In genomic region chr14:56759633-56760032, GRCh38 we compare ENCODE assay signal across 19 cellular contexts. TPM values are rescaled to one million over a fixed set of nuclear protein-coding genes. Genes with fewer than 3 reads are reported as not detected.
"Had no signal": no experiment of that assay in that cellular context is flagged by ENCODE, and none has a peak within 500 bp of the region (broad histone marks: within the 10 kb centered on the region; RNA-seq: fewer than 3 reads in every experiment).

No MANE protein-coding gene starts in this region.

- H3K36me3 ChIP-seq: gastrocnemius medialis, heart left ventricle, sigmoid colon, spleen, upper lobe of right lung had no signal

- H3K9me3 ChIP-seq: gastrocnemius medialis, heart left ventricle, sigmoid colon, spleen, testis, upper lobe of right lung had no signal

- H3K27me3 ChIP-seq: gastrocnemius medialis, sigmoid colon, testis, upper lobe of right lung had no signal

- ATAC-seq: gastrocnemius medialis; heart left ventricle; naive thymus-derived CD8-positive, alpha-beta T cell; upper lobe of right lung had no signal

- DNase-seq: activated CD4-positive, alpha-beta T cell treated with anti-CD3 and anti-CD28 coated beads for 1 hour; activated CD4-positive, alpha-beta T cell treated with anti-CD3 and anti-CD28 coated beads, Interleukin-2, amount 50 U/mL, for 4 hours; activated naive CD4-positive, alpha-beta T cell treated with anti-CD3 and anti-CD28 coated beads for 36 hours; activated naive CD8-positive, alpha-beta T cell treated with anti-CD3 and anti-CD28 coated beads, Interleukin-2, amount 50 U/mL, for 24 hours; activated T-cell treated with anti-CD3 and anti-CD28 coated beads for 4 hours; dorsolateral prefrontal cortex; erythroblast; gastrocnemius medialis; heart left ventricle; immature natural killer cell; mesenchymal stem cell; naive thymus-derived CD8-positive, alpha-beta T cell; sigmoid colon; spleen; testis; upper lobe of right lung had no signal

- H3K4me3 ChIP-seq: dorsolateral prefrontal cortex, gastrocnemius medialis, heart left ventricle, sigmoid colon, spleen, testis, upper lobe of right lung had no signal

- H3K27ac ChIP-seq: dorsolateral prefrontal cortex, gastrocnemius medialis, heart left ventricle, parathyroid adenoma, sigmoid colon, spleen, testis, upper lobe of right lung had no signal

- H3K4me1 ChIP-seq: gastrocnemius medialis, heart left ventricle, parathyroid adenoma, sigmoid colon, spleen, testis, upper lobe of right lung had no signal

RNA-seq across cellular contexts. Expression of gene OTX2, which starts 50.6 kb away (rescaled TPM):
- total RNA-seq: activated naive CD4-positive, alpha-beta T cell treated with anti-CD3 and anti-CD28 coated beads for 36 hours; gastrocnemius medialis; heart left ventricle; liver; mucosa of gallbladder; naive thymus-derived CD8-positive, alpha-beta T cell; sigmoid colon; spleen; testis; upper lobe of right lung had no signal
